7 cellular contexts compared by ENCODE assay signal in the genomic region with DNA sequence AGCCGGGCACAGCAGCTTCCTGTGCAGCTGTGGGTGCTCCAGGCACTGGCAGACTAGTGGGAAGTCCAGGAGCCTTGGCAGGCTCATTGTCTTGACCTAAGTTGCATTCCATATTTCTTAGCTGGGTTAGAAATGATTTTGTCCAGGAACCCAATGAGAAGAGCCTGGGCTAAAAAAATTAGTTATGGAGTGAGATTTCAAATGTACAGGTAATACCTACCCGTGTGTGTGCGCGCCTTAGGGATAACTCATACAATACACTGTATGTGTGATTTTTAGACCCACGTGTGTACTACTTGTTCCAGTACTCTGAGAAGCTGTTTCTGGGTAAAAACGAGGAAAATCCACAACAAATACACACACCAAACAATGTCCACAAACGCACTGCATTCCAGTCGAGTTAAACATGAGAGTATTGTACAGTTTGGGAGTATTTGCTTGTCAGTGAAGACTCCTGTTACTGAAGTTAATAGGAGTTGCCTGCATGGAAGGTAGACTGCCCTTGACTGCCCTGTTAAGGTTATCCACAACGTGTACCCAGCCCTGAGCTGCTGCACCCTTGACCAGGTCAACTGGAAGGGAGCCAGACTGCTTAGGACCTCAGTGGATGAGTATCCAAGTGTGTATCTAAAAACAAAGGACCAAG. TPM values are rescaled to one million over a fixed set of nuclear protein-coding genes. Genes with fewer than 3 reads are reported as not detected.
DNase-seq lines count a peak whose midpoint lies in the region; ATAC-seq and TF ChIP-seq lines count a peak whose summit lies in the region.

No MANE protein-coding gene starts in this region.

- peaks cover 47% of the 10 kb centered on the region for H3K36me3 Mint-ChIP-seq in activated naive CD8-positive, alpha-beta T cell treated with anti-CD3 and anti-CD28 coated beads for 36 hours

- H3K27me3 ChIP-seq in HUES48 (ENCODE audit: control insufficient read depth, insufficient read depth, low read length) = peaks cover 29% of the 10 kb centered on the region
- H3K27me3 ChIP-seq in kidney epithelial cell (ENCODE audit: control insufficient read depth, insufficient read depth, low read length) = no peaks in the 10 kb centered on the region
- H3K27me3 ChIP-seq in stomach smooth muscle (ENCODE audit: control insufficient read depth in 1 of 2, insufficient read depth in 2 of 2, low read length in 2 of 2) = no peaks in the 10 kb centered on the region

- ATAC-seq in GM21717 (IDR thresholded peaks at IDR 0.05; ENCODE audit: unreplicated experiment) = no peak

- H3K9ac ChIP-seq in HUES48 (ENCODE audit: low read depth, low read length) = no peak overlapping the region
- H3K9ac ChIP-seq in stomach smooth muscle (ENCODE audit: low read length in 2 of 2) = peak overlapping the region in 1 of 2 donors; percentile 72

- H3K36me3 ChIP-seq in HUES48 (ENCODE audit: control insufficient read depth, insufficient read depth, low read length) (no peaks in the 10 kb centered on the region), kidney epithelial cell (ENCODE audit: control insufficient read depth, insufficient read depth, low read length) (no peaks in the 10 kb centered on the region), stomach smooth muscle (ENCODE audit: control insufficient read depth in 2 of 2, insufficient read depth in 2 of 2, low read length in 2 of 2) (peaks cover 0 to 2% of the 10 kb centered on the region in 2 donors)

- H3K9me3 ChIP-seq in HUES48 (ENCODE audit: control insufficient read depth, insufficient read depth, low read length) = no peaks in the 10 kb centered on the region
- H3K9me3 ChIP-seq in stomach smooth muscle (ENCODE audit: control insufficient read depth in 2 of 2, low read length in 2 of 2) = no peaks in the 10 kb centered on the region

- H3K4me3 ChIP-seq in HUES48 (ENCODE audit: low read depth, low read length) (peak overlapping the region; percentile 90), kidney epithelial cell (ENCODE audit: low read depth, low read length) (peak overlapping the region; percentile 73), stomach smooth muscle (ENCODE audit: low read length in 2 of 2) (peak overlapping the region; percentile 84 to 90)

- H3K9me3 Mint-ChIP-seq in activated naive CD8-positive, alpha-beta T cell treated with anti-CD3 and anti-CD28 coated beads for 36 hours = no peaks in the 10 kb centered on the region

- peak overlapping the region; percentile 98 for H3K27ac Mint-ChIP-seq in activated naive CD8-positive, alpha-beta T cell treated with anti-CD3 and anti-CD28 coated beads for 36 hours

- H3K4me1 ChIP-seq in HUES48 (ENCODE audit: control insufficient read depth, insufficient read depth, low read length) (peaks cover 18% of the 10 kb centered on the region), stomach smooth muscle (ENCODE audit: control insufficient read depth, insufficient read depth, low read length) (peaks cover 34% of the 10 kb centered on the region)

- peak overlapping the region; percentile 99 for H3K4me3 Mint-ChIP-seq in activated naive CD8-positive, alpha-beta T cell treated with anti-CD3 and anti-CD28 coated beads for 36 hours

- peaks cover 52% of the 10 kb centered on the region for H3K4me1 Mint-ChIP-seq in activated naive CD8-positive, alpha-beta T cell treated with anti-CD3 and anti-CD28 coated beads for 36 hours

- no peak for DNase-seq in activated naive CD8-positive, alpha-beta T cell treated with anti-CD3 and anti-CD28 coated beads for 36 hours
- DNase-seq in kidney epithelial cell (ENCODE audit: low read depth) = no peak
- no peak for DNase-seq in HK-2 (ENCODE audit: unreplicated experiment)
- DNase-seq in activated CD4-positive, alpha-beta T cell treated with anti-CD3 and anti-CD28 coated beads for 48 hours = no peak

- no peak overlapping the region for H3K27ac ChIP-seq in HUES48 (ENCODE audit: low read depth, low read length)
- no peak overlapping the region for H3K27ac ChIP-seq in stomach smooth muscle (ENCODE audit: low read length)

- TF ChIP-seq CTCF in kidney epithelial cell (IDR thresholded peaks at IDR 0.05; ENCODE audit: insufficient read depth, low read length, poor library complexity, severe bottlenecking) = no peak

- H3K27me3 Mint-ChIP-seq in activated naive CD8-positive, alpha-beta T cell treated with anti-CD3 and anti-CD28 coated beads for 36 hours = no peaks in the 10 kb centered on the region

RNA-seq across cellular contexts. Expression of a gene that starts 1.4 kb away (rescaled TPM):
- 10 to 100 TPM; 11.0 to 11.4 TPM for total RNA-seq in activated naive CD8-positive, alpha-beta T cell treated with anti-CD3 and anti-CD28 coated beads for 36 hours
- 4.4 and 4.7 TPM in 2 replicates for total RNA-seq in kidney epithelial cell

RNA-seq across cellular contexts. Expression of a gene that starts 56.8 kb away (rescaled TPM):
- total RNA-seq in activated naive CD8-positive, alpha-beta T cell treated with anti-CD3 and anti-CD28 coated beads for 36 hours = 1 to 10 TPM; 2.8 to 3.1 TPM
- total RNA-seq in kidney epithelial cell = 20.5 and 22.9 TPM in 2 replicates
